1 cellular context compared by ENCODE assay signal in the genomic region with DNA sequence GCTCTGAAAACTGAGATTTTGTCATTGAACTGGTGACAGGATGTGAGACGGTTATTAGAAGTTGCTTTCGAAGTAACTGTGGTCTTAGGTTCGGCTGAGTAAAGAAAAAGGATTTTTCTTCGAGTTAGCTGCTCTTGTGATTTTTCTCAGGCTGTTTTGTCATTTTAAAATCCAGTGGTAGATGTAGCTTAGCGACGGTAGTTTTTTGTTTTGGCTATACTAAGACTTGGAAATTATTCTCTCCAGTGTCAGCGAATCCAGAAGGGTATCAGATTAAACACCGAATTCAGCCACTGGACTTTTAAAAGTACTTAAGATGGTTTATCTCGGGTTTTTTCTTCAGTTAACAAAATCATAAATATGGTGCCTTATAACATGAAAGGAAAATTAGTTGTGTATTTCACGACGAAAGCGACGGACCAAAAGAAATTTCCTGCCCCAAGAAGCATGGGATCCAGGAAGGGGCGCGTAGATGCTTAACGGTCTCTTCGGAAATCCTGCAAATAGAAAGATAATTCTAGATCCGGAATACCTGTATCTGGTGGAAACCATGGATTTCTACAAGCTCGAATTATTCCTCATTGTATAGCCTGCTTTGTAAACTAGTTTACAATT.
TF ChIP-seq lines count a peak whose summit lies in the region.

No MANE protein-coding gene starts in this region.

TF ChIP-seq in HepG2, 621 proteins besides CTCF, POLR2A, EP300 and RAD21 (continued from another document and continues in another):
- TF ChIP-seq, protein P1, sequence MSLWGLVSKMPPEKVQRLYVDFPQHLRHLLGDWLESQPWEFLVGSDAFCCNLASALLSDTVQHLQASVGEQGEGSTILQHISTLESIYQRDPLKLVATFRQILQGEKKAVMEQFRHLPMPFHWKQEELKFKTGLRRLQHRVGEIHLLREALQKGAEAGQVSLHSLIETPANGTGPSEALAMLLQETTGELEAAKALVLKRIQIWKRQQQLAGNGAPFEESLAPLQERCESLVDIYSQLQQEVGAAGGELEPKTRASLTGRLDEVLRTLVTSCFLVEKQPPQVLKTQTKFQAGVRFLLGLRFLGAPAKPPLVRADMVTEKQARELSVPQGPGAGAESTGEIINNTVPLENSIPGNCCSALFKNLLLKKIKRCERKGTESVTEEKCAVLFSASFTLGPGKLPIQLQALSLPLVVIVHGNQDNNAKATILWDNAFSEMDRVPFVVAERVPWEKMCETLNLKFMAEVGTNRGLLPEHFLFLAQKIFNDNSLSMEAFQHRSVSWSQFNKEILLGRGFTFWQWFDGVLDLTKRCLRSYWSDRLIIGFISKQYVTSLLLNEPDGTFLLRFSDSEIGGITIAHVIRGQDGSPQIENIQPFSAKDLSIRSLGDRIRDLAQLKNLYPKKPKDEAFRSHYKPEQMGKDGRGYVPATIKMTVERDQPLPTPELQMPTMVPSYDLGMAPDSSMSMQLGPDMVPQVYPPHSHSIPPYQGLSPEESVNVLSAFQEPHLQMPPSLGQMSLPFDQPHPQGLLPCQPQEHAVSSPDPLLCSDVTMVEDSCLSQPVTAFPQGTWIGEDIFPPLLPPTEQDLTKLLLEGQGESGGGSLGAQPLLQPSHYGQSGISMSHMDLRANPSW (CRISPR knock-in tag; IDR thresholded peaks at IDR 0.05; ENCODE audit: borderline replicate concordance): no peak
- TF ChIP-seq, protein P2, sequence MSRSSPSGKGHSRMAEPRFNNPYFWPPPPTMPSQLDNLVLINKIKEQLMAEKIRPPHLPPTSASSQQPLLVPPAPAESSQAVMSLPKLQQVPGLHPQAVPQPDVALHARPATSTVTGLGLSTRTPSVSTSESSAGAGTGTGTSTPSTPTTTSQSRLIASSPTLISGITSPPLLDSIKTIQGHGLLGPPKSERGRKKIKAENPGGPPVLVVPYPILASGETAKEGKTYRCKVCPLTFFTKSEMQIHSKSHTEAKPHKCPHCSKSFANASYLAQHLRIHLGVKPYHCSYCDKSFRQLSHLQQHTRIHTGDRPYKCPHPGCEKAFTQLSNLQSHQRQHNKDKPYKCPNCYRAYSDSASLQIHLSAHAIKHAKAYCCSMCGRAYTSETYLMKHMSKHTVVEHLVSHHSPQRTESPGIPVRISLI (CRISPR knock-in tag; IDR thresholded peaks at IDR 0.05; ENCODE audit: borderline replicate concordance): no peak
- TF ChIP-seq PRPF4 (IDR thresholded peaks at IDR 0.05; ENCODE audit: low read depth, low read length, poor library complexity, severe bottlenecking) (peak; percentile 77), CHCHD3 (CRISPR knock-in tag; IDR thresholded peaks at IDR 0.05) (no peak), ZFY (CRISPR knock-in tag; IDR thresholded peaks at IDR 0.05) (no peak), POGZ (CRISPR knock-in tag; IDR thresholded peaks at IDR 0.05) (no peak), ZNF383 (CRISPR knock-in tag; IDR thresholded peaks at IDR 0.05; ENCODE audit: borderline replicate concordance) (0 out of 2 replicates have a peak, but pooled peaks have one; percentile 37), TBX3 (IDR thresholded peaks at IDR 0.05; ENCODE audit: borderline replicate concordance) (no peak), ZNF530 (CRISPR knock-in tag; IDR thresholded peaks at IDR 0.05; ENCODE audit: low read depth) (no peak), NFYC (CRISPR knock-in tag; IDR thresholded peaks at IDR 0.05) (no peak), JUN (CRISPR knock-in tag; IDR thresholded peaks at IDR 0.05) (no peak), HDAC2 (CRISPR knock-in tag; IDR thresholded peaks at IDR 0.05) (no peak), ZNF816 (CRISPR knock-in tag; IDR thresholded peaks at IDR 0.05; ENCODE audit: borderline replicate concordance) (peak; percentile 71; the same call in 1 of the 2 replicates), ZNF614 (CRISPR knock-in tag; IDR thresholded peaks at IDR 0.05; ENCODE audit: borderline replicate concordance) (no peak), ZKSCAN8 (CRISPR knock-in tag; IDR thresholded peaks at IDR 0.05; ENCODE audit: borderline replicate concordance) (no peak), ZSCAN21 (CRISPR knock-in tag; IDR thresholded peaks at IDR 0.05; ENCODE audit: borderline replicate concordance) (no peak), ZNF143 (CRISPR knock-in tag; IDR thresholded peaks at IDR 0.05) (no peak), ZFP41 (CRISPR knock-in tag; IDR thresholded peaks at IDR 0.05; ENCODE audit: borderline replicate concordance) (no peak), TAF15 (IDR thresholded peaks at IDR 0.05; ENCODE audit: low read depth, low read length, poor library complexity, severe bottlenecking) (no peak), ZNF615 (CRISPR knock-in tag; IDR thresholded peaks at IDR 0.05; ENCODE audit: borderline replicate concordance) (no peak), SOX13 (IDR thresholded peaks at IDR 0.05) (no peak), SOX13 (CRISPR knock-in tag; conservative IDR thresholded peaks at IDR 0.05 in 1 of 2, IDR thresholded peaks at IDR 0.05 in 1 of 2) (no peak), ARNTL (CRISPR knock-in tag; IDR thresholded peaks at IDR 0.05) (no peak), ZNF335 (CRISPR knock-in tag; IDR thresholded peaks at IDR 0.05) (0 out of 2 replicates have a peak, but pooled peaks have one; percentile 13), ZZZ3 (CRISPR knock-in tag; IDR thresholded peaks at IDR 0.05; ENCODE audit: borderline replicate concordance) (no peak), ZNF441 (CRISPR knock-in tag; IDR thresholded peaks at IDR 0.05; ENCODE audit: borderline replicate concordance) (no peak), SNAPC2 (CRISPR knock-in tag; IDR thresholded peaks at IDR 0.05) (no peak), PHB2 (IDR thresholded peaks at IDR 0.05; ENCODE audit: partially characterized antibody) (no peak), ZMYM3 (CRISPR knock-in tag; IDR thresholded peaks at IDR 0.05) (no peak), STAT5B (CRISPR knock-in tag; IDR thresholded peaks at IDR 0.05) (no peak), ETV6 (CRISPR knock-in tag; conservative IDR thresholded peaks at IDR 0.05) (no peak), ZNF274 (CRISPR knock-in tag; IDR thresholded peaks at IDR 0.05) (no peak), SYNCRIP (IDR thresholded peaks at IDR 0.05; ENCODE audit: insufficient read depth, low read depth, low read length) (no peak), ZMAT3 (CRISPR knock-in tag; conservative IDR thresholded peaks at IDR 0.05) (no peak), HMGA1 (CRISPR knock-in tag; conservative IDR thresholded peaks at IDR 0.05) (no peak), ZFP82 (CRISPR knock-in tag; IDR thresholded peaks at IDR 0.05; ENCODE audit: borderline replicate concordance) (0 out of 2 replicates have a peak, but pooled peaks have one; percentile 54), HDAC6 (IDR thresholded peaks at IDR 0.05; ENCODE audit: low read depth, low read length) (no peak), ZNF776 (CRISPR knock-in tag; IDR thresholded peaks at IDR 0.05) (no peak), ZNF451 (CRISPR knock-in tag; IDR thresholded peaks at IDR 0.05) (no peak), MED13 (CRISPR knock-in tag; IDR thresholded peaks at IDR 0.05) (no peak), RARA (CRISPR knock-in tag; IDR thresholded peaks at IDR 0.05) (no peak), ZNF674 (CRISPR knock-in tag; IDR thresholded peaks at IDR 0.05; ENCODE audit: low read depth) (no peak), MTF2 (CRISPR knock-in tag; IDR thresholded peaks at IDR 0.05; ENCODE audit: borderline replicate concordance) (no peak), EEA1 (CRISPR knock-in tag; IDR thresholded peaks at IDR 0.05; ENCODE audit: borderline replicate concordance) (no peak), PCBP1 (IDR thresholded peaks at IDR 0.05; ENCODE audit: borderline replicate concordance, low read depth, low read length) (no peak), ZNF878 (CRISPR knock-in tag; IDR thresholded peaks at IDR 0.05) (peak; percentile 47; the same call in 1 of the 2 replicates)
- TF ChIP-seq, protein P3, sequence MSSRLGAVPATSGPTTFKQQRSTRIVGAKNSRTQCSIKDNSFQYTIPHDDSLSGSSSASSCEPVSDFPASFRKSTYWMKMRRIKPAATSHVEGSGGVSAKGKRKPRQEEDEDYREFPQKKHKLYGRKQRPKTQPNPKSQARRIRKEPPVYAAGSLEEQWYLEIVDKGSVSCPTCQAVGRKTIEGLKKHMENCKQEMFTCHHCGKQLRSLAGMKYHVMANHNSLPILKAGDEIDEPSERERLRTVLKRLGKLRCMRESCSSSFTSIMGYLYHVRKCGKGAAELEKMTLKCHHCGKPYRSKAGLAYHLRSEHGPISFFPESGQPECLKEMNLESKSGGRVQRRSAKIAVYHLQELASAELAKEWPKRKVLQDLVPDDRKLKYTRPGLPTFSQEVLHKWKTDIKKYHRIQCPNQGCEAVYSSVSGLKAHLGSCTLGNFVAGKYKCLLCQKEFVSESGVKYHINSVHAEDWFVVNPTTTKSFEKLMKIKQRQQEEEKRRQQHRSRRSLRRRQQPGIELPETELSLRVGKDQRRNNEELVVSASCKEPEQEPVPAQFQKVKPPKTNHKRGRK (CRISPR knock-in tag; IDR thresholded peaks at IDR 0.05): no peak
- TF ChIP-seq, protein P4, sequence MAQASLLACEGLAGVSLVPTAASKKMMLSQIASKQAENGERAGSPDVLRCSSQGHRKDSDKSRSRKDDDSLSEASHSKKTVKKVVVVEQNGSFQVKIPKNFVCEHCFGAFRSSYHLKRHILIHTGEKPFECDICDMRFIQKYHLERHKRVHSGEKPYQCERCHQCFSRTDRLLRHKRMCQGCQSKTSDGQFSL (CRISPR knock-in tag; IDR thresholded peaks at IDR 0.05): 0 out of 2 replicates have a peak, but pooled peaks have one; percentile 8
- TF ChIP-seq, protein P5, sequence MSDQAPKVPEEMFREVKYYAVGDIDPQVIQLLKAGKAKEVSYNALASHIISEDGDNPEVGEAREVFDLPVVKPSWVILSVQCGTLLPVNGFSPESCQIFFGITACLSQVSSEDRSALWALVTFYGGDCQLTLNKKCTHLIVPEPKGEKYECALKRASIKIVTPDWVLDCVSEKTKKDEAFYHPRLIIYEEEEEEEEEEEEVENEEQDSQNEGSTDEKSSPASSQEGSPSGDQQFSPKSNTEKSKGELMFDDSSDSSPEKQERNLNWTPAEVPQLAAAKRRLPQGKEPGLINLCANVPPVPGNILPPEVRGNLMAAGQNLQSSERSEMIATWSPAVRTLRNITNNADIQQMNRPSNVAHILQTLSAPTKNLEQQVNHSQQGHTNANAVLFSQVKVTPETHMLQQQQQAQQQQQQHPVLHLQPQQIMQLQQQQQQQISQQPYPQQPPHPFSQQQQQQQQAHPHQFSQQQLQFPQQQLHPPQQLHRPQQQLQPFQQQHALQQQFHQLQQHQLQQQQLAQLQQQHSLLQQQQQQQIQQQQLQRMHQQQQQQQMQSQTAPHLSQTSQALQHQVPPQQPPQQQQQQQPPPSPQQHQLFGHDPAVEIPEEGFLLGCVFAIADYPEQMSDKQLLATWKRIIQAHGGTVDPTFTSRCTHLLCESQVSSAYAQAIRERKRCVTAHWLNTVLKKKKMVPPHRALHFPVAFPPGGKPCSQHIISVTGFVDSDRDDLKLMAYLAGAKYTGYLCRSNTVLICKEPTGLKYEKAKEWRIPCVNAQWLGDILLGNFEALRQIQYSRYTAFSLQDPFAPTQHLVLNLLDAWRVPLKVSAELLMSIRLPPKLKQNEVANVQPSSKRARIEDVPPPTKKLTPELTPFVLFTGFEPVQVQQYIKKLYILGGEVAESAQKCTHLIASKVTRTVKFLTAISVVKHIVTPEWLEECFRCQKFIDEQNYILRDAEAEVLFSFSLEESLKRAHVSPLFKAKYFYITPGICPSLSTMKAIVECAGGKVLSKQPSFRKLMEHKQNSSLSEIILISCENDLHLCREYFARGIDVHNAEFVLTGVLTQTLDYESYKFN (CRISPR knock-in tag; conservative IDR thresholded peaks at IDR 0.05): peak; percentile 31; the same call in 1 of the 2 replicates
- TF ChIP-seq, protein P6, sequence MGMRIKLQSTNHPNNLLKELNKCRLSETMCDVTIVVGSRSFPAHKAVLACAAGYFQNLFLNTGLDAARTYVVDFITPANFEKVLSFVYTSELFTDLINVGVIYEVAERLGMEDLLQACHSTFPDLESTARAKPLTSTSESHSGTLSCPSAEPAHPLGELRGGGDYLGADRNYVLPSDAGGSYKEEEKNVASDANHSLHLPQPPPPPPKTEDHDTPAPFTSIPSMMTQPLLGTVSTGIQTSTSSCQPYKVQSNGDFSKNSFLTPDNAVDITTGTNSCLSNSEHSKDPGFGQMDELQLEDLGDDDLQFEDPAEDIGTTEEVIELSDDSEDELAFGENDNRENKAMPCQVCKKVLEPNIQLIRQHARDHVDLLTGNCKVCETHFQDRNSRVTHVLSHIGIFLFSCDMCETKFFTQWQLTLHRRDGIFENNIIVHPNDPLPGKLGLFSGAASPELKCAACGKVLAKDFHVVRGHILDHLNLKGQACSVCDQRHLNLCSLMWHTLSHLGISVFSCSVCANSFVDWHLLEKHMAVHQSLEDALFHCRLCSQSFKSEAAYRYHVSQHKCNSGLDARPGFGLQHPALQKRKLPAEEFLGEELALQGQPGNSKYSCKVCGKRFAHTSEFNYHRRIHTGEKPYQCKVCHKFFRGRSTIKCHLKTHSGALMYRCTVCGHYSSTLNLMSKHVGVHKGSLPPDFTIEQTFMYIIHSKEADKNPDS (CRISPR knock-in tag; IDR thresholded peaks at IDR 0.05): no peak
- TF ChIP-seq, protein P7, sequence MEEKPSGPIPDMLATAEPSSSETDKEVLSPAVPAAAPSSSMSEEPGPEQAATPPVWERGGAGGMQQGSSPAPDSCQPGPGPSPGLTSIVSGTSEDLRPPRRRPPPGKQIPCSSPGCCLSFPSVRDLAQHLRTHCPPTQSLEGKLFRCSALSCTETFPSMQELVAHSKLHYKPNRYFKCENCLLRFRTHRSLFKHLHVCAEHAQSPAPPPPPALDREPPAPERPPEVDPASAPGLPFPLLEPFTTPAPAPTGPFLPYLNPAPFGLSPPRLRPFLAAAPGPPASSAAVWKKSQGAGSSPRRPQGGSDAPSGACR (CRISPR knock-in tag; IDR thresholded peaks at IDR 0.05): peak; percentile 50; the same call in 1 of the 2 replicates
- TF ChIP-seq, protein P8, sequence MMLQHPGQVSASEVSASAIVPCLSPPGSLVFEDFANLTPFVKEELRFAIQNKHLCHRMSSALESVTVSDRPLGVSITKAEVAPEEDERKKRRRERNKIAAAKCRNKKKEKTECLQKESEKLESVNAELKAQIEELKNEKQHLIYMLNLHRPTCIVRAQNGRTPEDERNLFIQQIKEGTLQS (CRISPR knock-in tag; IDR thresholded peaks at IDR 0.05): no peak
- TF ChIP-seq, protein P9, sequence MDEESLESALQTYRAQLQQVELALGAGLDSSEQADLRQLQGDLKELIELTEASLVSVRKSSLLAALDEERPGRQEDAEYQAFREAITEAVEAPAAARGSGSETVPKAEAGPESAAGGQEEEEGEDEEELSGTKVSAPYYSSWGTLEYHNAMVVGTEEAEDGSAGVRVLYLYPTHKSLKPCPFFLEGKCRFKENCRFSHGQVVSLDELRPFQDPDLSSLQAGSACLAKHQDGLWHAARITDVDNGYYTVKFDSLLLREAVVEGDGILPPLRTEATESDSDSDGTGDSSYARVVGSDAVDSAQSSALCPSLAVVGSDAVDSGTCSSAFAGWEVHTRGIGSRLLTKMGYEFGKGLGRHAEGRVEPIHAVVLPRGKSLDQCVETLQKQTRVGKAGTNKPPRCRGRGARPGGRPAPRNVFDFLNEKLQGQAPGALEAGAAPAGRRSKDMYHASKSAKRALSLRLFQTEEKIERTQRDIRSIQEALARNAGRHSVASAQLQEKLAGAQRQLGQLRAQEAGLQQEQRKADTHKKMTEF (CRISPR knock-in tag; IDR thresholded peaks at IDR 0.05): no peak
